20 cellular contexts compared by ENCODE assay signal in the genomic region with DNA sequence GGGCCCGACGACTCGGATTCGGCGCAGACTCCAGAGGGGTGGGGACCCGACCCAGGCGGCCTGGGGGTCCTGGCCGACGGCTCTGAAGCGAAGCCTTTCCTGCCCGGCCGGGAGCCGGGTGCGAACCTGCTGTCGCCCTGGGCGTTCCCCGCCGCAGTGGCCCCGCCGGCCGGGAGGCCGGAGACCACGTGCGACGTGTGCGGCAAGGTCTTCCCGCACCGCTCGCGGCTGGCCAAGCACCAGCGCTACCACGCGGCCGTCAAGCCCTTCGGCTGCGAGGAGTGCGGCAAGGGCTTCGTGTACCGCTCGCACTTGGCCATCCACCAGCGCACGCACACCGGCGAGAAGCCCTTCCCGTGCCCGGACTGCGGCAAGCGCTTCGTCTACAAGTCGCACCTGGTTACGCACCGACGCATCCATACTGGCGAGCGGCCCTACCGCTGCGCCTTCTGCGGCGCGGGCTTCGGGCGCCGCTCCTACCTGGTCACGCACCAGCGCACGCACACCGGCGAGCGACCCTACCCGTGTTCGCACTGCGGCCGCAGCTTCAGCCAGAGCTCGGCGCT. TPM values are rescaled to one million over a fixed set of nuclear protein-coding genes. Genes with fewer than 3 reads are reported as not detected.
DNase-seq lines count a peak whose midpoint lies in the region; ATAC-seq and TF ChIP-seq lines count a peak whose summit lies in the region.
"Had no signal": no experiment of that assay in that cellular context is flagged by ENCODE, and none has a peak within 500 bp of the region (broad histone marks: within the 10 kb centered on the region; RNA-seq: fewer than 3 reads in every experiment).

No MANE protein-coding gene starts in this region.

- H3K79me2 ChIP-seq in mammary epithelial cell (ENCODE audit: insufficient read depth, low read length): peaks cover 11% of the 10 kb centered on the region

- H2AFZ ChIP-seq in mammary epithelial cell (ENCODE audit: low read depth, low read length): no peak overlapping the region

- H4K20me1 ChIP-seq in mammary epithelial cell (ENCODE audit: insufficient read depth, low read length): no peaks in the 10 kb centered on the region

- H3K9me3 ChIP-seq in left lung (peaks cover 0 to 28% of the 10 kb centered on the region in 2 donors), testis (no peaks in the 10 kb centered on the region), mammary epithelial cell (replicated peaks; ENCODE audit: insufficient read depth, low read length) (peaks cover 35% of the 10 kb centered on the region)

- CTCF ChIA-PET in mammary epithelial cell (lab: Charles Lee; ENCODE audit: low non-redundant PET): no interaction called here

- intact Hi-C loops in left lung (cut with DNase I) (no loop called here), testis (cut with DNase I; ENCODE audit: low total_unique reads) (no loop called here), mammary epithelial cell (cut with micrococcal nuclease) (no loop called here)

- H3K4me2 ChIP-seq in mammary epithelial cell (ENCODE audit: insufficient read depth, low read depth, low read length): no peak overlapping the region

- BruUV-seq in mammary epithelial cell (replicated peaks; lab: Mats Ljungman, UMichigan): no TSS peak

- ATAC-seq in left lung: no peak
- ATAC-seq in HG03175 (IDR thresholded peaks at IDR 0.05; ENCODE audit: unreplicated experiment): no peak

- no peaks in the 10 kb centered on the region for H3K4me1 ChIP-seq in left lung
- no peaks in the 10 kb centered on the region for H3K4me1 ChIP-seq in testis
- no peaks in the 10 kb centered on the region for H3K4me1 ChIP-seq in mammary epithelial cell (ENCODE audit: insufficient read depth, low read length)
- H3K4me1 ChIP-seq: SJCRH30 had no signal

- in situ Hi-C loops in mammary epithelial cell (cut with MboI; ENCODE audit: low sequenced_read_pairs in 2 of 2): no loop called here

- H3K27ac ChIP-seq in left lung (no peak overlapping the region), testis (no peak overlapping the region), mammary epithelial cell (ENCODE audit: insufficient read depth, low read depth, low read length) (no peak overlapping the region)
- H3K27ac ChIP-seq: 22Rv1, SJCRH30 had no signal

- DNase-seq in activated T-cell treated with anti-CD3 and anti-CD28 coated beads, Interleukin-2, amount 50 U/mL, for 1 hour: peak; percentile 9
- DNase-seq in activated T-cell treated with anti-CD3 and anti-CD28 coated beads for 4 hours: no peak
- peak; percentile 64 for DNase-seq in H7
- DNase-seq in left lung: peak; percentile 21 to 73
- DNase-seq in testis: no peak
- DNase-seq in mammary epithelial cell: no peak
- no peak for DNase-seq in iPS-NIHi7 (ENCODE audit: extremely low spot score)
- DNase-seq: DND-41; GDM1; H9; NCI-H1436 treated with DMSO at 0.1 percent for 48 hours; NCI-H2081 treated with DMSO at 0.1 percent for 48 hours; NCI-H2227 treated with DMSO at 0.1 percent for 48 hours; NCI-H526; NK-92 treated with Interleukin-12 subunit alpha and Interleukin-12 subunit beta, amount 100 ng/mL, for 24 hours; OCI-M1; RPMI8226; SJCRH30 had no signal

- dilution Hi-C loops in mammary epithelial cell (cut with HindIII; ENCODE audit: low sequenced_read_pairs): loop anchor here (5.0 kb wide), 2 partner anchors 40 to 65 kb away; no protein-coding TSS in a partner anchor

- no peak overlapping the region for H3K9ac ChIP-seq in mammary epithelial cell (ENCODE audit: insufficient read depth, low read length)

- no peak overlapping the region for H3K4me3 ChIP-seq in H7 (ENCODE audit: insufficient read depth, low read depth, low read length)
- H3K4me3 ChIP-seq in left lung: no peak overlapping the region
- H3K4me3 ChIP-seq in testis: peak overlapping the region; percentile 18 to 26
- H3K4me3 ChIP-seq in mammary epithelial cell (replicated peaks in 1 of 3; ENCODE audit: insufficient read depth in 1 of 3, low read depth in 2 of 3, low read length in 3 of 3): no peak overlapping the region
- H3K4me3 ChIP-seq: SJCRH30 had no signal

- TF ChIP-seq POLR2A in testis (IDR thresholded peaks at IDR 0.05): no peak

- no peaks in the 10 kb centered on the region for H3K27me3 ChIP-seq in H7 (ENCODE audit: control insufficient read depth, insufficient read depth, low read length)
- H3K27me3 ChIP-seq in left lung: no peaks in the 10 kb centered on the region
- H3K27me3 ChIP-seq in testis: no peaks in the 10 kb centered on the region
- no peaks in the 10 kb centered on the region for H3K27me3 ChIP-seq in mammary epithelial cell (ENCODE audit: insufficient read depth, low read length)
- H3K27me3 ChIP-seq: SJCRH30 had no signal

- 82 to 89% methylated on average over 13 to 75 of the region's 75 CpGs for WGBS in testis, 2 donors
- 100% methylated on average over 7 of the region's 75 CpGs for WGBS in mammary epithelial cell (ENCODE audit: low coverage, missing lambda C conversion rate)

- no peaks in the 10 kb centered on the region for H3K36me3 ChIP-seq in H7 (replicated peaks; ENCODE audit: control insufficient read depth, insufficient read depth, low read length)
- peaks cover 0 to 84% of the 10 kb centered on the region in 2 donors for H3K36me3 ChIP-seq in left lung
- H3K36me3 ChIP-seq in testis (ENCODE audit: low read depth, missing control alignments): no peaks in the 10 kb centered on the region
- H3K36me3 ChIP-seq in mammary epithelial cell (ENCODE audit: insufficient read depth, low read length): peaks cover 3% of the 10 kb centered on the region

- TF ChIP-seq CTCF in left lung (IDR thresholded peaks at IDR 0.05): no peak
- TF ChIP-seq CTCF in testis (IDR thresholded peaks at IDR 0.05): no peak
- no peak for TF ChIP-seq CTCF in mammary epithelial cell (conservative IDR thresholded peaks at IDR 0.05 in 1 of 2, IDR thresholded peaks at IDR 0.05 in 1 of 2; ENCODE audit: extremely low read depth in 1 of 2, insufficient read depth in 1 of 2, low read depth in 1 of 2, low read length in 2 of 2)

RNA-seq across cellular contexts. Expression of a gene that starts 15.4 kb away (rescaled TPM):
- total RNA-seq in H7 (2014; rRNA removed; shearing (Covaris generic)): 7.6 and 10.0 TPM in 2 replicates
- 10 to 100 TPM; 29.3 to 34.3 TPM for total RNA-seq in left lung
- total RNA-seq in testis: 10 to 100 TPM; 46.6 to 50.9 TPM
- 22.7 TPM for polyA plus RNA-seq in testis (ENCODE audit: insufficient read depth, low read depth, low replicate concordance)
- 10 to 100 TPM; 19.3 to 24.5 TPM for total RNA-seq in mammary epithelial cell
- 3.8 TPM for polyA plus RNA-seq in mammary epithelial cell
- polyA minus RNA-seq in mammary epithelial cell: 3.2 TPM

RNA-seq across cellular contexts. Expression of a gene that starts 37.1 kb away (rescaled TPM):
- 6.4 and 6.5 TPM in 2 replicates for total RNA-seq in H7 (2014; rRNA removed; shearing (Covaris generic))
- 1 to 10 TPM; 3.4 to 3.6 TPM for total RNA-seq in left lung
- total RNA-seq in testis: 1 to 10 TPM; 8.7 to 8.8 TPM
- polyA plus RNA-seq in testis (ENCODE audit: insufficient read depth, low read depth, low replicate concordance): 9.4 TPM
- under 1 TPM; 0.21 to 0.67 TPM for total RNA-seq in mammary epithelial cell
- 0.02 TPM for polyA plus RNA-seq in mammary epithelial cell
- not detected for polyA minus RNA-seq in mammary epithelial cell

RNA-seq across cellular contexts. Expression of a gene that starts 54.2 kb away (rescaled TPM):
- total RNA-seq in H7 (2014; rRNA removed; shearing (Covaris generic)): 13.8 and 16.7 TPM in 2 replicates
- 10 to 100 TPM; 18.4 to 19.8 TPM for total RNA-seq in left lung
- total RNA-seq in testis: 10 to 100 TPM; 15.5 to 18.0 TPM
- 10.3 TPM for polyA plus RNA-seq in testis (ENCODE audit: insufficient read depth, low read depth, low replicate concordance)
- total RNA-seq in mammary epithelial cell: 10 to 100 TPM; 16.4 to 21.0 TPM
- 5.0 TPM for polyA plus RNA-seq in mammary epithelial cell
- 12.5 TPM for polyA minus RNA-seq in mammary epithelial cell

Comparison
In these comparisons a context has a peak if more than half of its experiments do, and no peak if none do; other contexts are left out.
1. DNase-seq: peak in activated T-cell treated with anti-CD3 and anti-CD28 coated beads, Interleukin-2, amount 50 U/mL, for 1 hour (single experiment), H7 (single experiment) and left lung (2 of 2); none in activated T-cell treated with anti-CD3 and anti-CD28 coated beads for 4 hours (single experiment), testis (single experiment), mammary epithelial cell (single experiment) and iPS-NIHi7 (single experiment).
2. H3K4me3 ChIP-seq: peak in testis (2 of 2); none in H7 (single experiment), left lung (0 of 2) and mammary epithelial cell (0 of 3).